In the genomic region with DNA sequence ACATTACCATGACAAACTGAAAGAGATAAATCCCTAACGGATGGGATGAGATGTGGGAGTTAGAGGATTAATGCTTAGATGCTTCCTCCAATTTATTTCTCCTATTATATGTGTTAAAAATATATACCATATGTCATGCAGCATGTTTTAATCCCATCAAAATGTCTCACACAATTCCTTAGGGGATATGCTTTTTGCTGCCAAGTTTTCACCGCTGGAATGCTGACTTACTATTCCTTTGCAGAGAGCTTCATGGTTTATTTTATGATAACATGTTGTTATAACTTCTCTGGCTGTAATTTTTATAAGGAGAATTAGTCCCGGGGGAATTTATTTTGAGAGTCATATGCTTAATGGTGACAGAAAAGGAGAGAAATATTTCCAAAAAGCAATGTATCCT, we compare ENCODE assay signal across 21 cellular contexts.
DNase-seq lines count a peak whose midpoint lies in the region; ATAC-seq and TF ChIP-seq lines count a peak whose summit lies in the region.
"Had no signal": no experiment of that assay in that cellular context is flagged by ENCODE, and none has a peak within 500 bp of the region (broad histone marks: within the 10 kb centered on the region; RNA-seq: fewer than 3 reads in every experiment).

No MANE protein-coding gene starts in this region.

- peaks cover 3% of the 10 kb centered on the region for H3K4me1 ChIP-seq in left ventricle myocardium inferior
- H3K4me1 ChIP-seq: BLaER1, spleen, thyroid gland had no signal

- TF ChIP-seq CTCF in left ventricle myocardium inferior (IDR thresholded peaks at IDR 0.05; ENCODE audit: borderline replicate concordance) = no peak

- no peak overlapping the region for H3K4me3 ChIP-seq in left ventricle myocardium inferior
- H3K4me3 ChIP-seq: BLaER1, spleen, thyroid gland had no signal

- no peak for ATAC-seq in HG03521 (IDR thresholded peaks at IDR 0.05; ENCODE audit: unreplicated experiment)
- ATAC-seq: activated CD4-positive, CD25-positive, alpha-beta regulatory T cell treated with anti-CD3 and anti-CD28 coated beads, Interleukin-2, amount 50 U/mL, for 24 hours; activated naive CD8-positive, alpha-beta T cell treated with anti-CD3 and anti-CD28 coated beads, Interleukin-2, amount 50 U/mL, for 24 hours had no signal

- no peaks in the 10 kb centered on the region for H3K36me3 ChIP-seq in left ventricle myocardium inferior
- H3K36me3 ChIP-seq: BLaER1, spleen, thyroid gland had no signal

- H3K27ac ChIP-seq in left ventricle myocardium inferior (replicated peaks) = no peak overlapping the region
- H3K27ac ChIP-seq: 22Rv1, BLaER1, spleen, thyroid gland had no signal

- H3K9me3 ChIP-seq in left ventricle myocardium inferior (replicated peaks) = no peaks in the 10 kb centered on the region
- H3K9me3 ChIP-seq: spleen, thyroid gland had no signal

- intact Hi-C loops in left ventricle myocardium inferior (cut with micrococcal nuclease) = no loop called here

- H3K27me3 ChIP-seq in left ventricle myocardium inferior (ENCODE audit: low read depth) = no peaks in the 10 kb centered on the region
- H3K27me3 ChIP-seq: BLaER1, spleen, thyroid gland had no signal

- DNase-seq in NCI-H82 (lab: John Stamatoyannopoulos, UW) = peak; percentile 2
- DNase-seq in NCI-H82 treated with DMSO at 0.1 percent for 48 hours (lab: John Stamatoyannopoulos, UW; ENCODE audit: unreplicated experiment) = no peak
- peak; percentile 33 for DNase-seq in astrocyte of the hippocampus (ENCODE audit: low read depth, low spot score)
- DNase-seq in fibroblast of the conjunctiva (ENCODE audit: low read depth) = peak; percentile 8
- no peak for DNase-seq in 8988T
- no peak for DNase-seq in superior temporal gyrus (ENCODE audit: extremely low spot score)
- no peak for DNase-seq in left ventricle myocardium inferior
- DNase-seq: activated CD4-positive, alpha-beta memory T cell treated with anti-CD3 and anti-CD28 coated beads, Interleukin-2, amount 10 ng/mL, durations not matched to agents 7 days and 5 days; activated gamma-delta T cell; activated naive CD8-positive, alpha-beta T cell treated with anti-CD3 and anti-CD28 coated beads, Interleukin-2, amount 50 U/mL, for 24 hours; central memory CD4-positive, alpha-beta T cell; H7; NCI-H1436 treated with DMSO at 0.1 percent for 48 hours; spleen; stimulated activated CD4-positive, alpha-beta T cell treated with anti-CD3 and anti-CD28 coated beads, Interleukin-4, amount 100 ng/mL, for 24 hours; stimulated activated naive CD4-positive, alpha-beta T cell treated with Interleukin-2 at 50 U/mL for 16 hours; thyroid gland had no signal

Comparison
In these comparisons a context has a peak if more than half of its experiments do, and no peak if none do; other contexts are left out.
1. DNase-seq: peak in NCI-H82 (single experiment), astrocyte of the hippocampus (single experiment) and fibroblast of the conjunctiva (single experiment); none in NCI-H82 treated with DMSO at 0.1 percent for 48 hours (single experiment), 8988T (single experiment), superior temporal gyrus (single experiment) and left ventricle myocardium inferior (single experiment).